Comparison of ENCODE assay signal across 4 cellular contexts in the genomic region with DNA sequence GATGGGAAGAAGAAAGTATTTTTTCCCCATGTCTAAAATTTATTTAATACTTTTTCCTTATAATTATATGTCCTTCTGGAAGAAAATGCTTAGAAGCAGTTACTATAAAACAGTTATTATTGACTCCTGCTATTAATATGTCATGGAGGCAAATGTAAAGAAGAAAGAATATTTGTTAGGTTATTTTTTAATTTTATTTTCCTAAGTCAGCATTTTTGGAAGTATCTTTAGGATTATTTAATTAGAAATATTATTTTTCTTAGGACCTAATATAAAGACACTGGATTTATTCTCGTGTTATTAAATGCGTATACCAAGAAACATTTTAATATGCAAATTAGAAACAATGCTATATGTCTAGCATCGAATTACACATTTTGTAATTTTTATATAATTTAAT.
TF ChIP-seq lines count a peak whose summit lies in the region.

No MANE protein-coding gene starts in this region.

TF ChIP-seq in HepG2, 621 proteins besides CTCF, POLR2A, EP300 and RAD21:
- TF ChIP-seq, protein P1, sequence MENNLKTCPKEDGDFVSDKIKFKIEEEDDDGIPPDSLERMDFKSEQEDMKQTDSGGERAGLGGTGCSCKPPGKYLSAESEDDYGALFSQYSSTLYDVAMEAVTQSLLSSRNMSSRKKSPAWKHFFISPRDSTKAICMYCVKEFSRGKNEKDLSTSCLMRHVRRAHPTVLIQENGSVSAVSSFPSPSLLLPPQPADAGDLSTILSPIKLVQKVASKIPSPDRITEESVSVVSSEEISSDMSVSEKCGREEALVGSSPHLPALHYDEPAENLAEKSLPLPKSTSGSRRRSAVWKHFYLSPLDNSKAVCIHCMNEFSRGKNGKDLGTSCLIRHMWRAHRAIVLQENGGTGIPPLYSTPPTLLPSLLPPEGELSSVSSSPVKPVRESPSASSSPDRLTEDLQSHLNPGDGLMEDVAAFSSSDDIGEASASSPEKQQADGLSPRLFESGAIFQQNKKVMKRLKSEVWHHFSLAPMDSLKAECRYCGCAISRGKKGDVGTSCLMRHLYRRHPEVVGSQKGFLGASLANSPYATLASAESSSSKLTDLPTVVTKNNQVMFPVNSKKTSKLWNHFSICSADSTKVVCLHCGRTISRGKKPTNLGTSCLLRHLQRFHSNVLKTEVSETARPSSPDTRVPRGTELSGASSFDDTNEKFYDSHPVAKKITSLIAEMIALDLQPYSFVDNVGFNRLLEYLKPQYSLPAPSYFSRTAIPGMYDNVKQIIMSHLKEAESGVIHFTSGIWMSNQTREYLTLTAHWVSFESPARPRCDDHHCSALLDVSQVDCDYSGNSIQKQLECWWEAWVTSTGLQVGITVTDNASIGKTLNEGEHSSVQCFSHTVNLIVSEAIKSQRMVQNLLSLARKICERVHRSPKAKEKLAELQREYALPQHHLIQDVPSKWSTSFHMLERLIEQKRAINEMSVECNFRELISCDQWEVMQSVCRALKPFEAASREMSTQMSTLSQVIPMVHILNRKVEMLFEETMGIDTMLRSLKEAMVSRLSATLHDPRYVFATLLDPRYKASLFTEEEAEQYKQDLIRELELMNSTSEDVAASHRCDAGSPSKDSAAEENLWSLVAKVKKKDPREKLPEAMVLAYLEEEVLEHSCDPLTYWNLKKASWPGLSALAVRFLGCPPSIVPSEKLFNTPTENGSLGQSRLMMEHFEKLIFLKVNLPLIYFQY (CRISPR knock-in tag; IDR thresholded peaks at IDR 0.05; ENCODE audit: borderline replicate concordance) = no peak
- TF ChIP-seq MAFF (IDR thresholded peaks at IDR 0.05; ENCODE audit: low read depth, low read length) (peak; percentile 82), MAFK (conservative IDR thresholded peaks at IDR 0.05 in 1 of 2, IDR thresholded peaks at IDR 0.05 in 1 of 2; ENCODE audit: low read length in 2 of 2) (peak; percentile 64 to 92; a peak in 3 of 4 replicates)

TF ChIP-seq in HCT116, 20 proteins besides CTCF, POLR2A, EP300 and RAD21:
- TF ChIP-seq EZH2 (IDR thresholded peaks at IDR 0.05) (no peak), SIN3A (IDR thresholded peaks at IDR 0.05; ENCODE audit: low read depth) (no peak), YY1 (IDR thresholded peaks at IDR 0.05; ENCODE audit: extremely low read depth, insufficient replicate concordance, low read depth, low read length) (no peak), FOSL1 (IDR thresholded peaks at IDR 0.05; ENCODE audit: low read depth) (no peak), ELF1 (IDR thresholded peaks at IDR 0.05; ENCODE audit: borderline replicate concordance, low read depth) (no peak), ZFX (IDR thresholded peaks at IDR 0.05) (no peak), JUND (IDR thresholded peaks at IDR 0.05) (no peak), ZNF274 (IDR thresholded peaks at IDR 0.05; ENCODE audit: low read depth, low read length) (no peak), EGR1 (IDR thresholded peaks at IDR 0.05; ENCODE audit: low read depth) (no peak), TCF7L2 (IDR thresholded peaks at IDR 0.05; ENCODE audit: borderline replicate concordance, extremely low read depth, insufficient read depth, insufficient read length) (no peak)
- TF ChIP-seq, protein P2, sequence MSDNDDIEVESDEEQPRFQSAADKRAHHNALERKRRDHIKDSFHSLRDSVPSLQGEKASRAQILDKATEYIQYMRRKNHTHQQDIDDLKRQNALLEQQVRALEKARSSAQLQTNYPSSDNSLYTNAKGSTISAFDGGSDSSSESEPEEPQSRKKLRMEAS (IDR thresholded peaks at IDR 0.05) = no peak
- TF ChIP-seq, protein P3, sequence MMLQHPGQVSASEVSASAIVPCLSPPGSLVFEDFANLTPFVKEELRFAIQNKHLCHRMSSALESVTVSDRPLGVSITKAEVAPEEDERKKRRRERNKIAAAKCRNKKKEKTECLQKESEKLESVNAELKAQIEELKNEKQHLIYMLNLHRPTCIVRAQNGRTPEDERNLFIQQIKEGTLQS (IDR thresholded peaks at IDR 0.05) = no peak

TF ChIP-seq in K562, 482 proteins besides CTCF, POLR2A, EP300 and RAD21 (continues in another document):
- TF ChIP-seq, protein P4, sequence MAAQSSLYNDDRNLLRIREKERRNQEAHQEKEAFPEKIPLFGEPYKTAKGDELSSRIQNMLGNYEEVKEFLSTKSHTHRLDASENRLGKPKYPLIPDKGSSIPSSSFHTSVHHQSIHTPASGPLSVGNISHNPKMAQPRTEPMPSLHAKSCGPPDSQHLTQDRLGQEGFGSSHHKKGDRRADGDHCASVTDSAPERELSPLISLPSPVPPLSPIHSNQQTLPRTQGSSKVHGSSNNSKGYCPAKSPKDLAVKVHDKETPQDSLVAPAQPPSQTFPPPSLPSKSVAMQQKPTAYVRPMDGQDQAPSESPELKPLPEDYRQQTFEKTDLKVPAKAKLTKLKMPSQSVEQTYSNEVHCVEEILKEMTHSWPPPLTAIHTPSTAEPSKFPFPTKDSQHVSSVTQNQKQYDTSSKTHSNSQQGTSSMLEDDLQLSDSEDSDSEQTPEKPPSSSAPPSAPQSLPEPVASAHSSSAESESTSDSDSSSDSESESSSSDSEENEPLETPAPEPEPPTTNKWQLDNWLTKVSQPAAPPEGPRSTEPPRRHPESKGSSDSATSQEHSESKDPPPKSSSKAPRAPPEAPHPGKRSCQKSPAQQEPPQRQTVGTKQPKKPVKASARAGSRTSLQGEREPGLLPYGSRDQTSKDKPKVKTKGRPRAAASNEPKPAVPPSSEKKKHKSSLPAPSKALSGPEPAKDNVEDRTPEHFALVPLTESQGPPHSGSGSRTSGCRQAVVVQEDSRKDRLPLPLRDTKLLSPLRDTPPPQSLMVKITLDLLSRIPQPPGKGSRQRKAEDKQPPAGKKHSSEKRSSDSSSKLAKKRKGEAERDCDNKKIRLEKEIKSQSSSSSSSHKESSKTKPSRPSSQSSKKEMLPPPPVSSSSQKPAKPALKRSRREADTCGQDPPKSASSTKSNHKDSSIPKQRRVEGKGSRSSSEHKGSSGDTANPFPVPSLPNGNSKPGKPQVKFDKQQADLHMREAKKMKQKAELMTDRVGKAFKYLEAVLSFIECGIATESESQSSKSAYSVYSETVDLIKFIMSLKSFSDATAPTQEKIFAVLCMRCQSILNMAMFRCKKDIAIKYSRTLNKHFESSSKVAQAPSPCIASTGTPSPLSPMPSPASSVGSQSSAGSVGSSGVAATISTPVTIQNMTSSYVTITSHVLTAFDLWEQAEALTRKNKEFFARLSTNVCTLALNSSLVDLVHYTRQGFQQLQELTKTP (IDR thresholded peaks at IDR 0.05; ENCODE audit: low read depth in 1 of 2, partially characterized antibody in 2 of 2) = no peak
- TF ChIP-seq SIRT6 (IDR thresholded peaks at IDR 0.05; ENCODE audit: low read depth, low read length) (no peak), MAFF (IDR thresholded peaks at IDR 0.05; ENCODE audit: low read length) (peak; percentile 61; the same call in 1 of the 2 replicates), MAFK (IDR thresholded peaks at IDR 0.05; ENCODE audit: low read length) (peak; percentile 65; the same call in 1 of the 2 replicates), DACH1 (IDR thresholded peaks at IDR 0.05; ENCODE audit: partially characterized antibody) (no peak), C11orf30 (IDR thresholded peaks at IDR 0.05; ENCODE audit: low read depth) (peak; percentile 69)
- TF ChIP-seq, protein P5, sequence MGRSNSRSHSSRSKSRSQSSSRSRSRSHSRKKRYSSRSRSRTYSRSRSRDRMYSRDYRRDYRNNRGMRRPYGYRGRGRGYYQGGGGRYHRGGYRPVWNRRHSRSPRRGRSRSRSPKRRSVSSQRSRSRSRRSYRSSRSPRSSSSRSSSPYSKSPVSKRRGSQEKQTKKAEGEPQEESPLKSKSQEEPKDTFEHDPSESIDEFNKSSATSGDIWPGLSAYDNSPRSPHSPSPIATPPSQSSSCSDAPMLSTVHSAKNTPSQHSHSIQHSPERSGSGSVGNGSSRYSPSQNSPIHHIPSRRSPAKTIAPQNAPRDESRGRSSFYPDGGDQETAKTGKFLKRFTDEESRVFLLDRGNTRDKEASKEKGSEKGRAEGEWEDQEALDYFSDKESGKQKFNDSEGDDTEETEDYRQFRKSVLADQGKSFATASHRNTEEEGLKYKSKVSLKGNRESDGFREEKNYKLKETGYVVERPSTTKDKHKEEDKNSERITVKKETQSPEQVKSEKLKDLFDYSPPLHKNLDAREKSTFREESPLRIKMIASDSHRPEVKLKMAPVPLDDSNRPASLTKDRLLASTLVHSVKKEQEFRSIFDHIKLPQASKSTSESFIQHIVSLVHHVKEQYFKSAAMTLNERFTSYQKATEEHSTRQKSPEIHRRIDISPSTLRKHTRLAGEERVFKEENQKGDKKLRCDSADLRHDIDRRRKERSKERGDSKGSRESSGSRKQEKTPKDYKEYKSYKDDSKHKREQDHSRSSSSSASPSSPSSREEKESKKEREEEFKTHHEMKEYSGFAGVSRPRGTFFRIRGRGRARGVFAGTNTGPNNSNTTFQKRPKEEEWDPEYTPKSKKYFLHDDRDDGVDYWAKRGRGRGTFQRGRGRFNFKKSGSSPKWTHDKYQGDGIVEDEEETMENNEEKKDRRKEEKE (IDR thresholded peaks at IDR 0.05; ENCODE audit: borderline replicate concordance in 1 of 2, control insufficient read depth in 1 of 2, low read depth in 2 of 2, low read length in 1 of 2) = no peak
- TF ChIP-seq, protein P6, sequence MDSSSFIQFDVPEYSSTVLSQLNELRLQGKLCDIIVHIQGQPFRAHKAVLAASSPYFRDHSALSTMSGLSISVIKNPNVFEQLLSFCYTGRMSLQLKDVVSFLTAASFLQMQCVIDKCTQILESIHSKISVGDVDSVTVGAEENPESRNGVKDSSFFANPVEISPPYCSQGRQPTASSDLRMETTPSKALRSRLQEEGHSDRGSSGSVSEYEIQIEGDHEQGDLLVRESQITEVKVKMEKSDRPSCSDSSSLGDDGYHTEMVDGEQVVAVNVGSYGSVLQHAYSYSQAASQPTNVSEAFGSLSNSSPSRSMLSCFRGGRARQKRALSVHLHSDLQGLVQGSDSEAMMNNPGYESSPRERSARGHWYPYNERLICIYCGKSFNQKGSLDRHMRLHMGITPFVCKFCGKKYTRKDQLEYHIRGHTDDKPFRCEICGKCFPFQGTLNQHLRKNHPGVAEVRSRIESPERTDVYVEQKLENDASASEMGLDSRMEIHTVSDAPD (CRISPR knock-in tag; IDR thresholded peaks at IDR 0.05) = no peak

TF ChIP-seq in H1, 55 proteins besides CTCF, POLR2A, EP300 and RAD21:
- TF ChIP-seq EZH2 (IDR thresholded peaks at IDR 0.05; ENCODE audit: low read depth, low read length, severe bottlenecking) = no peak
- no peak for TF ChIP-seq TAF7 (optimal IDR thresholded peaks at IDR 0.05; ENCODE audit: borderline replicate concordance, low read depth, low read length)
- TF ChIP-seq SP4 (IDR thresholded peaks at IDR 0.05; ENCODE audit: low read length) = no peak
- TF ChIP-seq SAP30 (IDR thresholded peaks at IDR 0.05; ENCODE audit: insufficient read depth, insufficient replicate concordance, low read length) = no peak
- TF ChIP-seq TEAD4 (IDR thresholded peaks at IDR 0.05; ENCODE audit: low read depth, low read length) = no peak
- TF ChIP-seq MAFK (IDR thresholded peaks at IDR 0.05; ENCODE audit: low read depth, low read length) = peak; percentile 53; the same call in 1 of the 2 replicates
